Comparison of ENCODE assay signal across 20 cellular contexts in genomic region chr5:51816427-51816826, GRCh38.
"Had no signal": no experiment of that assay in that cellular context is flagged by ENCODE, and none has a peak within 500 bp of the region (broad histone marks: within the 10 kb centered on the region; RNA-seq: fewer than 3 reads in every experiment).

No MANE protein-coding gene starts in this region.

- FAIRE-seq: RCC 7860 had no signal

- DNase-seq: KBM-7, MG63, NCI-H1092, NCI-H1105 treated with DMSO at 0.1 percent for 48 hours, NCI-H1417 treated with DMSO at 0.1 percent for 48 hours, NCI-H146, NCI-H1694 treated with DMSO at 0.1 percent for 48 hours, NCI-H1930, NCI-H2081, NCI-H2107, NCI-H2227 treated with DMSO at 0.1 percent for 48 hours, NCI-H524, NCI-H526 treated with DMSO at 0.1 percent for 48 hours, NCI-H748 treated with DMSO at 0.1 percent for 48 hours, RPMI8226, SHP77 treated with DMSO at 0.1 percent for 48 hours, SJCRH30 had no signal

- H3K27me3 ChIP-seq: MG63, SJCRH30 had no signal

- H3K27ac ChIP-seq: SJCRH30 had no signal

- ATAC-seq: Right ventricle myocardium inferior, SK-N-SH treated with all-trans-retinoic acid at 6 μM for 48 hours had no signal

- H3K4me3 ChIP-seq: MG63, SJCRH30 had no signal

- H3K36me3 ChIP-seq: MG63, SJCRH30 had no signal

- H3K4me1 ChIP-seq: SJCRH30 had no signal
